ENCODE assay signal across 8 cellular contexts in genomic region chr9:101399641-101399965, GRCh38. TPM values are rescaled to one million over a fixed set of nuclear protein-coding genes. Genes with fewer than 3 reads are reported as not detected.
DNase-seq lines count a peak whose midpoint lies in the region; ATAC-seq lines count a peak whose summit lies in the region.

No MANE protein-coding gene starts in this region.

- DNase-seq in SIG-M5 treated with dmso at 0.1 percent for 504 hours (lab: John Stamatoyannopoulos, UW; ENCODE audit: unreplicated experiment): peak; percentile 29
- DNase-seq in SIG-M5 (lab: John Stamatoyannopoulos, UW): no peak
- no peak for DNase-seq in activated CD4-positive, alpha-beta memory T cell treated with anti-CD3 and anti-CD28 coated beads for 36 hours
- no peak for DNase-seq in COR-L47 (lab: John Stamatoyannopoulos, UW)
- DNase-seq in DMS153 treated with DMSO at 0.1 percent for 48 hours (lab: John Stamatoyannopoulos, UW; ENCODE audit: unreplicated experiment): no peak

- peak overlapping the region; percentile 100 for H3K4me3 Mint-ChIP-seq in activated CD4-positive, alpha-beta memory T cell treated with anti-CD3 and anti-CD28 coated beads for 36 hours

- H3K36me3 ChIP-seq in stomach smooth muscle (ENCODE audit: control insufficient read depth in 2 of 2, insufficient read depth in 2 of 2, low read length in 2 of 2): peaks cover 21 to 35% of the 10 kb centered on the region in 2 donors

- CTCF ChIA-PET in activated CD4-positive, alpha-beta memory T cell treated with anti-CD3 and anti-CD28 coated beads for 36 hours (lab: Charles Lee): interaction anchor here (1.3 kb wide), 1 partner anchor 130 kb away, joined by 3 read pairs; no protein-coding TSS in a partner anchor

- H3K36me3 Mint-ChIP-seq in activated CD4-positive, alpha-beta memory T cell treated with anti-CD3 and anti-CD28 coated beads for 36 hours: peaks cover 62% of the 10 kb centered on the region

- H3K4me1 ChIP-seq in stomach smooth muscle (ENCODE audit: control insufficient read depth, insufficient read depth, low read length): peaks cover 15% of the 10 kb centered on the region

- H3K4me3 ChIP-seq in iPS-11a (ENCODE audit: low read depth, low read length): peak overlapping the region; percentile 66
- peak overlapping the region; percentile 71 to 88 for H3K4me3 ChIP-seq in stomach smooth muscle (ENCODE audit: low read length in 2 of 2)

- H3K27me3 ChIP-seq in stomach smooth muscle (ENCODE audit: control insufficient read depth in 1 of 2, insufficient read depth in 2 of 2, low read length in 2 of 2): no peaks in the 10 kb centered on the region

- intact Hi-C loops in activated CD4-positive, alpha-beta memory T cell treated with anti-CD3 and anti-CD28 coated beads for 36 hours (cut with micrococcal nuclease): loop anchor here (2.0 to 10.0 kb wide), 6 partner anchors 113 to 1577 kb away; partner anchors contain the start of genes ERP44, INVS, MSANTD3 and NR4A3

- peak overlapping the region; percentile 98 for H3K27ac Mint-ChIP-seq in activated CD4-positive, alpha-beta memory T cell treated with anti-CD3 and anti-CD28 coated beads for 36 hours

- ATAC-seq in HG03521 (IDR thresholded peaks at IDR 0.05; ENCODE audit: unreplicated experiment): no peak

- H3K9me3 Mint-ChIP-seq in activated CD4-positive, alpha-beta memory T cell treated with anti-CD3 and anti-CD28 coated beads for 36 hours: peaks cover 14% of the 10 kb centered on the region

- POLR2A ChIA-PET in activated CD4-positive, alpha-beta memory T cell treated with anti-CD3 and anti-CD28 coated beads for 36 hours (lab: Charles Lee): interaction anchor here (1.9 kb wide), 1 partner anchor 134 kb away, joined by 10 read pairs; the partner anchor contains the start of gene RNF20

- H3K4me1 Mint-ChIP-seq in activated CD4-positive, alpha-beta memory T cell treated with anti-CD3 and anti-CD28 coated beads for 36 hours (ENCODE audit: low read depth): peaks cover 65% of the 10 kb centered on the region

- H3K9ac ChIP-seq in stomach smooth muscle (ENCODE audit: low read length in 2 of 2): peak overlapping the region; percentile 84 to 86

- H3K9me3 ChIP-seq in stomach smooth muscle (ENCODE audit: control insufficient read depth in 2 of 2, low read length in 2 of 2): peaks cover 0 to 4% of the 10 kb centered on the region in 2 donors

- H3K27me3 Mint-ChIP-seq in activated CD4-positive, alpha-beta memory T cell treated with anti-CD3 and anti-CD28 coated beads for 36 hours: no peaks in the 10 kb centered on the region

- H3K27ac ChIP-seq in stomach smooth muscle (ENCODE audit: low read length): no peak overlapping the region

RNA-seq across cellular contexts. Expression of gene ZNF189, which starts 1.0 kb away (rescaled TPM):
- 10 to 100 TPM; 10.2 to 10.6 TPM for total RNA-seq in activated CD4-positive, alpha-beta memory T cell treated with anti-CD3 and anti-CD28 coated beads for 36 hours

RNA-seq across cellular contexts. Expression of gene MRPL50, which starts 1.2 kb away (rescaled TPM):
- 10 to 100 TPM; 13.3 to 13.4 TPM for total RNA-seq in activated CD4-positive, alpha-beta memory T cell treated with anti-CD3 and anti-CD28 coated beads for 36 hours

RNA-seq across cellular contexts. Expression of gene BAAT, which starts 14.8 kb away (rescaled TPM):
- not detected for total RNA-seq in activated CD4-positive, alpha-beta memory T cell treated with anti-CD3 and anti-CD28 coated beads for 36 hours

RNA-seq across cellular contexts. Expression of gene ALDOB, which starts 36.0 kb away (rescaled TPM):
- total RNA-seq in activated CD4-positive, alpha-beta memory T cell treated with anti-CD3 and anti-CD28 coated beads for 36 hours: not detected
